24 cellular contexts compared by ENCODE assay signal in the genomic region with DNA sequence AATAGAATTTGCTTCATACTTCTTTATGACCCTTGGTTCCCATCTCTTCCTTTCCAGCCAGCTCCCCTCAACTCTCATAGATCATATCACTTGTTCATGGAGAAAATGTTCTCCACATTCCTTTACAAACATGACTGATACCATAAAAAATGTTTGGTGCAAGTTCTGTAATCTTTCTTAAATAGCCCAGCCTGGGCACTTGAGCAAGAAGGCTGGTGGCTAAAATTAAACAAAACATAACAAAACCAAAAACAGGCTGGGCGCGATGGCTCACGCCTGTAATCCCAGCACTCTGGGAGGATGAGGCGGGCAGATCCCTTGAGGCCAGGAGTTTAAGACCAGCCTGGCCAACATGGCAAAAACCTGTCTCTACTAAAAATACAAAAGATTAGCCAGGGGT. TPM values are rescaled to one million over a fixed set of nuclear protein-coding genes. Genes with fewer than 3 reads are reported as not detected.
DNase-seq lines count a peak whose midpoint lies in the region; ATAC-seq and TF ChIP-seq lines count a peak whose summit lies in the region.
"Had no signal": no experiment of that assay in that cellular context is flagged by ENCODE, and none has a peak within 500 bp of the region (broad histone marks: within the 10 kb centered on the region; RNA-seq: fewer than 3 reads in every experiment).

No MANE protein-coding gene starts in this region.

- peak overlapping the region; percentile 77 to 85 for H3K27ac ChIP-seq in ascending aorta
- H3K27ac ChIP-seq: testis had no signal

- peaks cover 35% of the 10 kb centered on the region for H3K27me3 Mint-ChIP-seq in activated CD4-positive, alpha-beta T cell treated with anti-CD3 and anti-CD28 coated beads, Interleukin-2, amount 10 ng/mL, durations not matched to agents 24 days and 14 days
- peaks cover 24% of the 10 kb centered on the region for H3K27me3 Mint-ChIP-seq in activated CD4-positive, alpha-beta T cell treated with anti-CD3 and anti-CD28 coated beads, Interleukin-2, amount 10 ng/mL, durations not matched to agents 7 days and 5 days

- H3K27me3 ChIP-seq in ascending aorta = no peaks in the 10 kb centered on the region
- H3K27me3 ChIP-seq: BE2C, testis had no signal

- ATAC-seq in GM18907 (IDR thresholded peaks at IDR 0.05; ENCODE audit: unreplicated experiment) = no peak
- no peak for ATAC-seq in HG02610 (IDR thresholded peaks at IDR 0.05; ENCODE audit: unreplicated experiment)
- ATAC-seq: activated CD8-positive, alpha-beta T cell treated with anti-CD3 and anti-CD28 coated beads, Interleukin-2, amount 10 ng/mL, durations not matched to agents 7 days and 5 days had no signal

- no peak overlapping the region for H3K4me3 Mint-ChIP-seq in activated CD4-positive, alpha-beta T cell treated with anti-CD3 and anti-CD28 coated beads, Interleukin-2, amount 10 ng/mL, durations not matched to agents 24 days and 14 days
- no peak overlapping the region for H3K4me3 Mint-ChIP-seq in activated CD4-positive, alpha-beta T cell treated with anti-CD3 and anti-CD28 coated beads, Interleukin-2, amount 10 ng/mL, durations not matched to agents 7 days and 5 days
- H3K4me3 Mint-ChIP-seq: activated CD8-positive, alpha-beta T cell treated with anti-CD3 and anti-CD28 coated beads, Interleukin-2, amount 10 ng/mL, durations not matched to agents 7 days and 5 days; central memory CD8-positive, alpha-beta T cell had no signal

- no peak for TF ChIP-seq CTCF in ascending aorta (IDR thresholded peaks at IDR 0.05)

- peak; percentile 25 for DNase-seq in activated CD4-positive, alpha-beta T cell treated with anti-CD3 and anti-CD28 coated beads, Interleukin-2, amount 10 ng/mL, durations not matched to agents 24 days and 14 days
- no peak for DNase-seq in activated CD4-positive, alpha-beta T cell treated with anti-CD3 and anti-CD28 coated beads, Interleukin-2, amount 10 ng/mL, durations not matched to agents 7 days and 5 days
- DNase-seq in ascending aorta (ENCODE audit: low spot score in 2 of 2) (peak in 1 of 2 donors; percentile 88), iris pigment epithelial cell (ENCODE audit: low read depth) (peak; percentile 71), NCI-H82 (lab: John Stamatoyannopoulos, UW) (no peak)
- DNase-seq in activated CD4-positive, alpha-beta T cell treated with anti-CD3 and anti-CD28 coated beads for 48 hours = no peak
- DNase-seq: 8988T; activated CD8-positive, alpha-beta T cell treated with anti-CD3 and anti-CD28 coated beads, Interleukin-2, amount 10 ng/mL, durations not matched to agents 7 days and 5 days; activated naive CD4-positive, alpha-beta T cell; amygdala; BE2C; Caco-2; DMS79 treated with DMSO at 0.1 percent for 48 hours; NCI-H146; NCI-H2171 treated with DMSO at 0.1 percent for 48 hours; nucleus accumbens; stimulated activated CD4-positive, alpha-beta T cell treated with anti-CD3 and anti-CD28 coated beads, Interleukin-2, amount 100 ng/mL, for 48 hours; stimulated activated naive CD4-positive, alpha-beta T cell; T1000; testis had no signal

- intact Hi-C loops in activated CD4-positive, alpha-beta T cell treated with anti-CD3 and anti-CD28 coated beads, Interleukin-2, amount 10 ng/mL, durations not matched to agents 24 days and 14 days (cut with micrococcal nuclease) = no loop called here
- intact Hi-C loops in ascending aorta (cut with DNase I) = loop anchor here (1.0 to 10.0 kb wide), 3 partner anchors 9 to 1617 kb away; partner anchors contain the start of genes POLR2M and TCF12

- H3K36me3 ChIP-seq in ascending aorta = no peaks in the 10 kb centered on the region
- H3K36me3 ChIP-seq: BE2C had no signal

- no peaks in the 10 kb centered on the region for H3K4me1 Mint-ChIP-seq in activated CD4-positive, alpha-beta T cell treated with anti-CD3 and anti-CD28 coated beads, Interleukin-2, amount 10 ng/mL, durations not matched to agents 24 days and 14 days
- H3K4me1 Mint-ChIP-seq in activated CD4-positive, alpha-beta T cell treated with anti-CD3 and anti-CD28 coated beads, Interleukin-2, amount 10 ng/mL, durations not matched to agents 7 days and 5 days = peaks cover 5% of the 10 kb centered on the region
- H3K4me1 Mint-ChIP-seq: central memory CD8-positive, alpha-beta T cell had no signal

- H3K4me1 ChIP-seq in ascending aorta = peaks cover 0 to 34% of the 10 kb centered on the region in 2 donors
- H3K4me1 ChIP-seq: Caco-2, testis had no signal

- POLR2A ChIA-PET in activated CD4-positive, alpha-beta T cell treated with anti-CD3 and anti-CD28 coated beads, Interleukin-2, amount 10 ng/mL, durations not matched to agents 7 days and 5 days (lab: Charles Lee) = no interaction called here

- H3K9me3 ChIP-seq in ascending aorta = no peaks in the 10 kb centered on the region
- H3K9me3 ChIP-seq: BE2C, Caco-2, testis had no signal

- H3K4me3 ChIP-seq in ascending aorta = no peak overlapping the region
- H3K4me3 ChIP-seq: smooth muscle cell, testis had no signal

- H3K36me3 Mint-ChIP-seq in activated CD4-positive, alpha-beta T cell treated with anti-CD3 and anti-CD28 coated beads, Interleukin-2, amount 10 ng/mL, durations not matched to agents 24 days and 14 days (ENCODE audit: low read depth) = no peaks in the 10 kb centered on the region
- H3K36me3 Mint-ChIP-seq in activated CD4-positive, alpha-beta T cell treated with anti-CD3 and anti-CD28 coated beads, Interleukin-2, amount 10 ng/mL, durations not matched to agents 7 days and 5 days (ENCODE audit: low read depth) = no peaks in the 10 kb centered on the region

- no peak overlapping the region for H3K27ac Mint-ChIP-seq in activated CD4-positive, alpha-beta T cell treated with anti-CD3 and anti-CD28 coated beads, Interleukin-2, amount 10 ng/mL, durations not matched to agents 24 days and 14 days
- H3K27ac Mint-ChIP-seq in activated CD4-positive, alpha-beta T cell treated with anti-CD3 and anti-CD28 coated beads, Interleukin-2, amount 10 ng/mL, durations not matched to agents 7 days and 5 days = no peak overlapping the region
- H3K27ac Mint-ChIP-seq: activated CD8-positive, alpha-beta T cell treated with anti-CD3 and anti-CD28 coated beads, Interleukin-2, amount 10 ng/mL, durations not matched to agents 7 days and 5 days had no signal

- H3K9me3 Mint-ChIP-seq in activated CD4-positive, alpha-beta T cell treated with anti-CD3 and anti-CD28 coated beads, Interleukin-2, amount 10 ng/mL, durations not matched to agents 24 days and 14 days = no peaks in the 10 kb centered on the region
- H3K9me3 Mint-ChIP-seq in activated CD4-positive, alpha-beta T cell treated with anti-CD3 and anti-CD28 coated beads, Interleukin-2, amount 10 ng/mL, durations not matched to agents 7 days and 5 days = no peaks in the 10 kb centered on the region
- H3K9me3 Mint-ChIP-seq: central memory CD8-positive, alpha-beta T cell had no signal

- CTCF ChIA-PET in activated CD4-positive, alpha-beta T cell treated with anti-CD3 and anti-CD28 coated beads, Interleukin-2, amount 10 ng/mL, durations not matched to agents 7 days and 5 days (lab: Charles Lee) = no interaction called here

RNA-seq across cellular contexts. Expression of gene POLR2M, which starts 8.9 kb away (rescaled TPM):
- 54.5 and 55.4 TPM in 2 replicates for total RNA-seq in activated CD4-positive, alpha-beta T cell treated with anti-CD3 and anti-CD28 coated beads, Interleukin-2, amount 10 ng/mL, durations not matched to agents 24 days and 14 days
- 10 to 100 TPM; 61.6 to 63.8 TPM for total RNA-seq in activated CD4-positive, alpha-beta T cell treated with anti-CD3 and anti-CD28 coated beads, Interleukin-2, amount 10 ng/mL, durations not matched to agents 7 days and 5 days
- 24.9 TPM for total RNA-seq in ascending aorta

Comparison
In these comparisons a context has a peak if more than half of its experiments do, and no peak if none do; other contexts are left out.
1. DNase-seq: peak in activated CD4-positive, alpha-beta T cell treated with anti-CD3 and anti-CD28 coated beads, Interleukin-2, amount 10 ng/mL, durations not matched to agents 24 days and 14 days (single experiment) and iris pigment epithelial cell (single experiment); none in activated CD4-positive, alpha-beta T cell treated with anti-CD3 and anti-CD28 coated beads, Interleukin-2, amount 10 ng/mL, durations not matched to agents 7 days and 5 days (single experiment), NCI-H82 (single experiment) and activated CD4-positive, alpha-beta T cell treated with anti-CD3 and anti-CD28 coated beads for 48 hours (single experiment).